Comparison of ENCODE assay signal across 27 cellular contexts in the genomic region with DNA sequence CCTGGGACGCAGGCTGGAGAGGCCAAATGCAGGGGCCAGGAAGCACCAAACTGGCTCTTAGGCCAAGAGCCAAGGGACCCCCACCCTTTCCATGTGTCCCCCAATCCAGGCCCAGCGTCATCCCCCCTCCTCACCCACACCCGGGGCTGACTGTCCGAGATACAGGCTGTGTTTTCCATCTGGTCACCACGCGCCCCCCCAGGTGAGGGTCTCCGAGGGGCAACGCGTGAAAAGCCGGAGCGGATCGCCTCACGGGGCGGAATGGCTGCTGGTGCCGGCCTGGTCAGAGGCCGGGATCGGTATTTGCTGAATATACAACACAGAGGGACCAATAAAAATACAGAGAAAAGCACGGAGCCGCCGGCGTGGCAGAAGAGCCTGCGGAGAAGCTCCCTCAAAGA. TPM values are rescaled to one million over a fixed set of nuclear protein-coding genes. Genes with fewer than 3 reads are reported as not detected.
DNase-seq lines count a peak whose midpoint lies in the region; TF ChIP-seq lines count a peak whose summit lies in the region.
"Had no signal": no experiment of that assay in that cellular context is flagged by ENCODE, and none has a peak within 500 bp of the region (broad histone marks: within the 10 kb centered on the region; RNA-seq: fewer than 3 reads in every experiment).

No MANE protein-coding gene starts in this region.

- H3K9ac ChIP-seq in BLaER1 treated with 17β-estradiol and CSF1 and Interleukin-3, amounts not matched to agents 10 nM and 100 nM, result no peak overlapping the region
- H3K9ac ChIP-seq in H9 (ENCODE audit: extremely low read depth, insufficient read length, low read length), result peak overlapping the region; percentile 9
- H3K9ac ChIP-seq in endodermal cell (ENCODE audit: extremely low read depth, low read length, poor library complexity, severe bottlenecking), result no peak overlapping the region
- H3K9ac ChIP-seq: parathyroid adenoma had no signal

- H2AK5ac ChIP-seq in H9 (ENCODE audit: insufficient read length, low read length), result no peak overlapping the region

- H3K4me3 ChIP-seq in BLaER1 treated with 17β-estradiol and CSF1 and Interleukin-3, amounts not matched to agents 10 nM and 100 nM, result no peak overlapping the region
- H3K4me3 ChIP-seq in endodermal cell (ENCODE audit: low read length) (no peak overlapping the region), coronary artery (no peak overlapping the region)
- H3K4me3 ChIP-seq: HAP-1, lung, testis had no signal

- H3K18ac ChIP-seq in H9 (ENCODE audit: insufficient read length, low read depth, low read length), result peak overlapping the region; percentile 53

- no peak overlapping the region for H3K4ac ChIP-seq in H9 (ENCODE audit: low read depth, low read length)

- H3K4me3 Mint-ChIP-seq in H9, result peak overlapping the region in 1 of 2 experiments; percentile 44; a peak in 1 of 5 replicates
- H3K4me3 Mint-ChIP-seq in endodermal cell, result no peak overlapping the region
- H3K4me3 Mint-ChIP-seq in neural crest cell, result peak overlapping the region; percentile 62
- H3K4me3 Mint-ChIP-seq: activated naive CD4-positive, alpha-beta T cell treated with anti-CD3 and anti-CD28 coated beads, Interleukin-2, amount 10 ng/mL, durations not matched to agents 7 days and 5 days; activated T-cell treated with anti-CD3 and anti-CD28 coated beads, Interleukin-2, amount 50 U/mL, for 4 hours had no signal

- no peaks in the 10 kb centered on the region for H3K27me3 ChIP-seq in BLaER1 treated with 17β-estradiol and CSF1 and Interleukin-3, amounts not matched to agents 10 nM and 100 nM
- no peaks in the 10 kb centered on the region for H3K27me3 ChIP-seq in H9 (ENCODE audit: insufficient read depth, low read length)
- no peaks in the 10 kb centered on the region for H3K27me3 ChIP-seq in endodermal cell (ENCODE audit: control insufficient read depth, insufficient read depth, low read length, poor library complexity, severe bottlenecking)
- H3K27me3 ChIP-seq: ascending aorta, testis had no signal

- H4K91ac ChIP-seq in H9 (ENCODE audit: insufficient read length, low read depth, low read length), result no peak overlapping the region

- H3K4me1 ChIP-seq in BLaER1 treated with 17β-estradiol and CSF1 and Interleukin-3, amounts not matched to agents 10 nM and 100 nM, result peaks cover 79 to 100% (median 91%) of the 10 kb centered on the region in 10 experiments
- H3K4me1 ChIP-seq in H9 (ENCODE audit: insufficient read depth, low read length) (peaks cover 2% of the 10 kb centered on the region; the same call in 1 of the 2 replicates), endodermal cell (ENCODE audit: control insufficient read depth, insufficient read depth, low read length) (peaks cover 4% of the 10 kb centered on the region)
- H3K4me1 ChIP-seq: HAP-1 had no signal

- no peaks in the 10 kb centered on the region for H3K79me2 ChIP-seq in H9 (ENCODE audit: insufficient read depth, low read length)
- H3K79me2 ChIP-seq: parathyroid adenoma had no signal

- peaks cover 24 to 46% of the 10 kb centered on the region in 2 experiments for H3K4me1 Mint-ChIP-seq in H9
- peaks cover 25% of the 10 kb centered on the region for H3K4me1 Mint-ChIP-seq in endodermal cell
- H3K4me1 Mint-ChIP-seq in neural crest cell, result peaks cover 38% of the 10 kb centered on the region

- peaks cover 0 to 12% (median 0%) of the 10 kb centered on the region in 11 experiments; a peak in 3 of 22 replicates for H4K20me1 ChIP-seq in BLaER1 treated with 17β-estradiol and CSF1 and Interleukin-3, amounts not matched to agents 10 nM and 100 nM
- no peaks in the 10 kb centered on the region for H4K20me1 ChIP-seq in H9 (ENCODE audit: control insufficient read depth, insufficient read depth, insufficient read length)

- H4K8ac ChIP-seq in H9 (replicated peaks; ENCODE audit: insufficient read length, low read depth, low read length), result no peak overlapping the region

- no peaks in the 10 kb centered on the region for H3K23me2 ChIP-seq in H9 (ENCODE audit: insufficient read length, low read depth, low read length, poor library complexity, severe bottlenecking)

- peaks cover 0 to 6% (median 5%) of the 10 kb centered on the region in 3 experiments; a peak in 3 of 7 replicates for H3K36me3 Mint-ChIP-seq in H9 (ENCODE audit: insufficient read depth in 1 of 3, low read depth in 3 of 3)
- H3K36me3 Mint-ChIP-seq in endodermal cell (ENCODE audit: low read depth), result peaks cover 4% of the 10 kb centered on the region
- H3K36me3 Mint-ChIP-seq in neural crest cell (ENCODE audit: low read depth), result no peaks in the 10 kb centered on the region
- H3K36me3 Mint-ChIP-seq: CD4-positive, CD25-positive, alpha-beta regulatory T cell had no signal

- DNase-seq in H9 (peak; percentile 65), endodermal cell (peak; percentile 72), neural crest cell (ENCODE audit: low read depth, low spot score) (no peak), coronary artery (ENCODE audit: low spot score) (no peak), NCI-H345 (lab: John Stamatoyannopoulos, UW) (no peak), DMS 273 (lab: John Stamatoyannopoulos, UW; ENCODE audit: unreplicated experiment) (no peak)
- DNase-seq: activated naive CD4-positive, alpha-beta T cell treated with anti-CD3 and anti-CD28 coated beads, Interleukin-2, amount 10 ng/mL, durations not matched to agents 7 days and 5 days; activated T-cell treated with anti-CD3 and anti-CD28 coated beads, Interleukin-2, amount 50 U/mL, for 4 hours; CD4-positive, CD25-positive, alpha-beta regulatory T cell; cerebellar nuclear complex; DMS79; effector CD4-positive, alpha-beta T cell; NCI-H1092 treated with DMSO at 0.1 percent for 48 hours; NCI-H2029 treated with DMSO at 0.1 percent for 48 hours; NCI-H446 treated with DMSO at 0.1 percent for 48 hours; RPMI8226; sigmoid colon; T1000; testis had no signal

- H3K4me2 ChIP-seq in BLaER1 treated with 17β-estradiol and CSF1 and Interleukin-3, amounts not matched to agents 10 nM and 100 nM, result peak overlapping the region; percentile 91 to 99 (median 97); a peak in 21 of 22 replicates
- peak overlapping the region; percentile 18 for H3K4me2 ChIP-seq in H9 (ENCODE audit: insufficient read depth, insufficient read length, low read length)

- H3K27ac Mint-ChIP-seq in H9, result no peak overlapping the region; a peak in 1 of 7 replicates
- H3K27ac Mint-ChIP-seq in endodermal cell, result no peak overlapping the region
- no peak overlapping the region for H3K27ac Mint-ChIP-seq in neural crest cell (ENCODE audit: unreplicated experiment)

- H3K9me3 ChIP-seq in BLaER1 treated with 17β-estradiol and CSF1 and Interleukin-3, amounts not matched to agents 10 nM and 100 nM (replicated peaks in 1 of 11), result no peaks in the 10 kb centered on the region
- no peaks in the 10 kb centered on the region for H3K9me3 ChIP-seq in H9 (ENCODE audit: control insufficient read depth, low read depth, low read length)
- no peaks in the 10 kb centered on the region for H3K9me3 ChIP-seq in endodermal cell (ENCODE audit: control insufficient read depth, low read length)
- H3K9me3 ChIP-seq: ascending aorta, HAP-1, sigmoid colon, testis had no signal

- no peak for TF ChIP-seq CTCF in H9 (conservative IDR thresholded peaks at IDR 0.05)
- no peak for TF ChIP-seq CTCF in endodermal cell (conservative IDR thresholded peaks at IDR 0.05)
- no peak for TF ChIP-seq CTCF in neural crest cell (conservative IDR thresholded peaks at IDR 0.05)
- no peak for TF ChIP-seq CTCF in coronary artery (IDR thresholded peaks at IDR 0.05)

- H3K56ac ChIP-seq in H9 (ENCODE audit: insufficient read length, low read depth, low read length), result no peak overlapping the region

- H4K5ac ChIP-seq in H9 (ENCODE audit: insufficient read length, low read depth, low read length), result no peak overlapping the region

- H2BK5ac ChIP-seq in H9 (ENCODE audit: insufficient read length, low read length), result no peak overlapping the region

- no peak overlapping the region; a peak in 1 of 22 replicates for H3K27ac ChIP-seq in BLaER1 treated with 17β-estradiol and CSF1 and Interleukin-3, amounts not matched to agents 10 nM and 100 nM
- H3K27ac ChIP-seq in H9 (ENCODE audit: insufficient read length, low read depth, low read length) (no peak overlapping the region), endodermal cell (ENCODE audit: low read depth, low read length) (no peak overlapping the region), coronary artery (no peak overlapping the region)
- H3K27ac ChIP-seq: ascending aorta, parathyroid adenoma had no signal

- peaks cover under 1 to 5% (median 2%) of the 10 kb centered on the region in 11 experiments; a peak in 16 of 22 replicates for H3K36me3 ChIP-seq in BLaER1 treated with 17β-estradiol and CSF1 and Interleukin-3, amounts not matched to agents 10 nM and 100 nM
- no peaks in the 10 kb centered on the region for H3K36me3 ChIP-seq in endodermal cell (ENCODE audit: control insufficient read depth, insufficient read depth, low read length)
- H3K36me3 ChIP-seq: ascending aorta, HAP-1 had no signal

- H3K27me3 Mint-ChIP-seq in H9 (ENCODE audit: low read depth), result peaks cover 2% of the 10 kb centered on the region
- peaks cover 5% of the 10 kb centered on the region for H3K27me3 Mint-ChIP-seq in endodermal cell (ENCODE audit: insufficient read depth)
- H3K27me3 Mint-ChIP-seq in neural crest cell (ENCODE audit: low read depth), result peaks cover 2% of the 10 kb centered on the region

- no peak overlapping the region for H2BK20ac ChIP-seq in H9 (ENCODE audit: low read depth, low read length, poor library complexity, severe bottlenecking)

- WGBS in H9 (ENCODE audit: extremely low coverage, insufficient read length, low lambda C conversion rate), result no CpG with 5 or more reads among the region's 22 CpGs
- WGBS in endodermal cell (ENCODE audit: insufficient coverage in 1 of 2, insufficient read length in 1 of 2), 2 experiments, result 75 to 78% methylated on average over 18 to 22 of the region's 22 CpGs

- no peak overlapping the region for H2BK15ac ChIP-seq in H9 (ENCODE audit: low read depth, low read length)

- no peak overlapping the region for H2AFZ ChIP-seq in H9 (ENCODE audit: low read length)
- H2AFZ ChIP-seq: parathyroid adenoma had no signal

- H3K9me3 Mint-ChIP-seq in H9 (no peaks in the 10 kb centered on the region), endodermal cell (no peaks in the 10 kb centered on the region), neural crest cell (no peaks in the 10 kb centered on the region)
- H3K9me3 Mint-ChIP-seq: activated naive CD4-positive, alpha-beta T cell treated with anti-CD3 and anti-CD28 coated beads, Interleukin-2, amount 10 ng/mL, durations not matched to agents 7 days and 5 days; activated T-cell treated with anti-CD3 and anti-CD28 coated beads, Interleukin-2, amount 50 U/mL, for 4 hours had no signal

- no peak overlapping the region for H3K23ac ChIP-seq in H9 (ENCODE audit: insufficient read length, low read depth, low read length)

- H2BK12ac ChIP-seq in H9 (ENCODE audit: insufficient read length, low read depth, low read length), result no peak overlapping the region

- H3K14ac ChIP-seq in H9 (ENCODE audit: insufficient read depth, low read length), result no peak overlapping the region; the same call in none of the 2 replicates

- H2BK120ac ChIP-seq in H9 (ENCODE audit: low read depth, low read length, poor library complexity, severe bottlenecking), result no peak overlapping the region

- H3K79me1 ChIP-seq in H9 (ENCODE audit: insufficient read depth, low read depth, low read length, poor library complexity, severe bottlenecking), result no peaks in the 10 kb centered on the region

- H3T11ph ChIP-seq in H9 (ENCODE audit: low read length), result no peak overlapping the region

RNA-seq across cellular contexts. Expression of a gene that starts 5.2 kb away (rescaled TPM):
- total RNA-seq in H9 (2021) (not detected in 2 replicates), endodermal cell (not detected), neural crest cell (not detected in 2 replicates)
- polyA plus RNA-seq in endodermal cell (2013, experiment 1 of 2), result not detected
- polyA plus RNA-seq in endodermal cell (2013, experiment 2 of 2), result not detected
- total RNA-seq: activated T-cell treated with anti-CD3 and anti-CD28 coated beads, Interleukin-2, amount 50 U/mL, for 4 hours; ascending aorta; CD4-positive, CD25-positive, alpha-beta regulatory T cell; esophagus mucosa; frontal cortex; HT1080; lung; sigmoid colon had no signal

RNA-seq across cellular contexts. Expression of a gene that starts 9.0 kb away (rescaled TPM):
- total RNA-seq in H9 (2021), result 94.1 and 98.4 TPM in 2 replicates
- 10 to 100 TPM; 68.3 to 85.2 TPM for total RNA-seq in endodermal cell
- polyA plus RNA-seq in endodermal cell (2013, experiment 1 of 2), result 68.0 TPM
- 64.1 TPM for polyA plus RNA-seq in endodermal cell (2013, experiment 2 of 2)
- total RNA-seq in neural crest cell, result 57.4 and 58.2 TPM in 2 replicates

RNA-seq across cellular contexts. Expression of a gene that starts 25.0 kb away (rescaled TPM):
- total RNA-seq in H9 (2021) (27.1 and 27.3 TPM in 2 replicates), endodermal cell (10 to 100 TPM; 24.9 to 25.9 TPM), neural crest cell (23.7 and 23.8 TPM in 2 replicates)
- 8.4 TPM for polyA plus RNA-seq in endodermal cell (2013, experiment 1 of 2)
- polyA plus RNA-seq in endodermal cell (2013, experiment 2 of 2), result 7.5 TPM

RNA-seq across cellular contexts. Expression of a gene that starts 38.8 kb away (rescaled TPM):
- 42.9 and 43.0 TPM in 2 replicates for total RNA-seq in H9 (2021)
- total RNA-seq in endodermal cell, result 10 to 100 TPM; 25.8 to 26.8 TPM
- 26.0 TPM for polyA plus RNA-seq in endodermal cell (2013, experiment 1 of 2)
- polyA plus RNA-seq in endodermal cell (2013, experiment 2 of 2), result 25.3 TPM
- 46.9 and 47.3 TPM in 2 replicates for total RNA-seq in neural crest cell

Comparison
In these comparisons a context has a peak if more than half of its experiments do, and no peak if none do; other contexts are left out.
1. DNase-seq: peak in H9 (single experiment) and endodermal cell (single experiment); none in neural crest cell (single experiment), coronary artery (single experiment), NCI-H345 (single experiment) and DMS 273 (single experiment).